21 cellular contexts compared by ENCODE assay signal in the genomic region with DNA sequence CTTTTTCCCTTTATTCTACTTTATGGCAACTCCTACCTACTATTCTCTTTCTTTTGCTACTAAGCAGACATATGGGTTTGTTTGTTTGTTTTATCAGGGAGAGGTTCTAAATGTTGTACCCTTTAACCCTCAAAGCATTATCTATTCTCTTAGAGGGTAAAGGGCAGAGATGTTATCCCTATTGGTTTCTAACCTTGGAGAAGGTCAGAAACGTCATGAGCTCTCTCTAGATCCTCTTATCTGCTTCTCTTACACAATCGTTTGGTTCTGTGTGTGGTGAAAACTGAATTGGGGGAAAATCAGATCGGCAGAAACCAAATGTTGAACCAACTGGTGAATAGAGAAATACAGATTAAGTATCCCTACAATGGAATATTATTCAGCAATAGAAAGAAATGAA.
"Had no signal": no experiment of that assay in that cellular context is flagged by ENCODE, and none has a peak within 500 bp of the region (broad histone marks: within the 10 kb centered on the region; RNA-seq: fewer than 3 reads in every experiment).

No MANE protein-coding gene starts in this region.

- H3K4me2 ChIP-seq: hepatocyte had no signal

- H2AFZ ChIP-seq: hepatocyte had no signal

- DNase-seq: effector CD4-positive, alpha-beta T cell; endodermal cell; erythroblast; foreskin keratinocyte; kidney; left cardiac atrium; left ventricle myocardium superior; mesendoderm; naive B cell; occipital lobe; right cardiac atrium; stimulated activated CD4-positive, alpha-beta T cell treated with anti-CD3 and anti-CD28 coated beads, Interleukin-4, amount 100 ng/mL, for 4 hours; stimulated activated naive B cell treated with anti-CD40 and anti-IgM and Interleukin-4, amounts not matched to agents 10 μg/mL and 1 μg/mL and 100 μg/mL, for 72 hours; stimulated activated naive CD8-positive, alpha-beta T cell treated with anti-CD3 and anti-CD28 coated beads, Interleukin-15, amount 100 ng/mL, for 72 hours; testis; upper lobe of right lung had no signal

- H3K27ac ChIP-seq: foreskin keratinocyte, hepatocyte, testis, tibial nerve, upper lobe of right lung, vagina had no signal

- H3K27me3 ChIP-seq: hepatocyte, pancreas, testis, tibial nerve, upper lobe of right lung, vagina had no signal

- H3K36me3 ChIP-seq: pancreas, tibial nerve, upper lobe of right lung, vagina had no signal

- H3K4me1 ChIP-seq: foreskin keratinocyte had no signal

- FAIRE-seq: endothelial cell of umbilical vein, kidney, pancreas had no signal

- ATAC-seq: foreskin keratinocyte; left cardiac atrium; left ventricle myocardium superior; pancreas; stimulated activated naive B cell treated with anti-CD40 and anti-IgM and Interleukin-4, amounts not matched to agents 10 μg/mL and 1 μg/mL and 100 μg/mL, for 72 hours; stimulated activated naive CD8-positive, alpha-beta T cell treated with anti-CD3 and anti-CD28 coated beads, Interleukin-15, amount 100 ng/mL, for 72 hours; upper lobe of right lung had no signal

- H3K9me3 ChIP-seq: pancreas, testis, tibial nerve, upper lobe of right lung, vagina had no signal

- H3K4me3 ChIP-seq: hepatocyte, pancreas, testis, tibial nerve, upper lobe of right lung, vagina had no signal
